ENCODE assay signal across 8 cellular contexts in the genomic region with DNA sequence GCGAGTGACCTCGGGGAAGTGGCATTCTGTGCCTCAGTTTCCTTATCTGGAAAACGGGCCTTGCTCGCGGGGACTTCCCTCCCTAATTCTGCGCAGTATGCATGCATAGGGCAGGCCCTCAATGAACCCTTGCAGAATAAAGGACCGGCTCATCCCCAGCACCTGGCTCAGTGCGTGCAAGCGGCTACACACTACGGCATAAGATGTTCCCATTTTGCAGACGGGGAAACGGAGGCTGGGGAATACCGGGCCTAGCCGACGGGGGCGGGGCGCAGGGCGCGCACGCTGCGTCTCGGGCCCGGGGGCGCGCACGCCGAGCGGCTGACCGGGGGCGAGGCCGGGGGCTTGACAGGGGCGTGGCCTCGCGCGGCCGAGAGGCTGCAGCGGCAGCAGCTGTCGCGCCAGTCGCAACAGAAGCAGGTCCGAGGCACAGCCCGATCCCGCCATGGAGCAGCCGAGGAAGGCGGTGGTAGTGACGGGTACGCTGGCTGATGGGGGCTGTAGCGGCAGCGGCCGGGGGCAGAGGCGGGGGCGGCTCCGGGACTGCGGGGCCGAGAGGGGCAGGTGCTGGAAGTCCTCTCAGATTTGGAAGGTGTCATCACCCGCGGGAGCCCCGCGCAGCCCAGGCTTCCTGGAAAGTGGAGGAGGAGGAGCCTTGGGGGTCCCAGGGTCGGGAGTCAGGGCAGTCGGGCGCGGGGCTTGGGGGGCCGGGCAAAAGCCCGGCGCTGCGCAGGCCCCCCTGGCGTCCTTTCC.
A peak's percentile ranks its signal among the peaks of the same experiment; 100 is the strongest.
DNase-seq lines count a peak whose midpoint lies in the region; ATAC-seq and TF ChIP-seq lines count a peak whose summit lies in the region.

A gene with protein sequence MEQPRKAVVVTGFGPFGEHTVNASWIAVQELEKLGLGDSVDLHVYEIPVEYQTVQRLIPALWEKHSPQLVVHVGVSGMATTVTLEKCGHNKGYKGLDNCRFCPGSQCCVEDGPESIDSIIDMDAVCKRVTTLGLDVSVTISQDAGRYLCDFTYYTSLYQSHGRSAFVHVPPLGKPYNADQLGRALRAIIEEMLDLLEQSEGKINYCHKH (plus strand): TSS at position 362 of the 753 bp plus-strand sequence. CDS start 84 bp downstream, at position 446.

- ATAC-seq in GM19455 (IDR thresholded peaks at IDR 0.05; ENCODE audit: unreplicated experiment), result peak; percentile 56
- no peak for ATAC-seq in HG03097 (IDR thresholded peaks at IDR 0.05; ENCODE audit: low FRiP score, unreplicated experiment)

- H3K27ac ChIP-seq in C4-2B, result peak within 1 kb of the TSS; percentile 77

- peak; percentile 37 for DNase-seq in NCI-H1092 treated with DMSO at 0.1 percent for 48 hours (lab: John Stamatoyannopoulos, UW)
- peak; percentile 38 for DNase-seq in activated CD4-positive, alpha-beta T cell treated with anti-CD3 and anti-CD28 coated beads for 1 hour
- peak; percentile 59 for DNase-seq in choroid plexus epithelial cell (ENCODE audit: low read depth)
- DNase-seq in left kidney (ENCODE audit: low read depth, low spot score), result peak; percentile 83
- DNase-seq in stimulated activated CD4-positive, alpha-beta T cell treated with anti-CD3 and anti-CD28 coated beads, Interleukin-15, amount 100 ng/mL, for 48 hours (ENCODE audit: low read depth in 2 of 2), result peak; percentile 30 to 74

- peak within 1 kb of the TSS; percentile 85 for H3K4me3 ChIP-seq in choroid plexus epithelial cell (ENCODE audit: low read depth, low read length)

- TF ChIP-seq CTCF in C4-2B (conservative IDR thresholded peaks at IDR 0.05) (no peak), choroid plexus epithelial cell (conservative IDR thresholded peaks at IDR 0.05; ENCODE audit: low read depth, low read length) (no peak)
